Comparison of ENCODE assay signal across 8 cellular contexts in genomic region chr11:64186205-64187165, GRCh38. TPM values are rescaled to one million over a fixed set of nuclear protein-coding genes. Genes with fewer than 3 reads are reported as not detected.
A peak's percentile ranks its signal among the peaks of the same experiment; 100 is the strongest.
DNase-seq lines count a peak whose midpoint lies in the region; ATAC-seq, FAIRE-seq and TF ChIP-seq lines count a peak whose summit lies in the region.

No MANE protein-coding gene starts in this region.

- H3K36me3 ChIP-seq in right atrium auricular region (peaks cover 4% of the 10 kb centered on the region), HepG2 (replicated peaks in 1 of 2; ENCODE audit: control insufficient read depth in 1 of 2, insufficient read depth in 2 of 2, low read length in 2 of 2) (peaks cover 3% of the 10 kb centered on the region in 2 experiments; a peak in 2 of 5 replicates), spleen (peaks cover 0 to 30% (median 0%) of the 10 kb centered on the region in 6 donors)

- BruUV-seq in HepG2 (replicated peaks; lab: Mats Ljungman, UMichigan) = no TSS peak

- H3K9ac ChIP-seq in HepG2 (ENCODE audit: insufficient read depth, low read depth, low read length) = no peak overlapping the region

- H3K79me2 ChIP-seq in HepG2 (ENCODE audit: insufficient read depth, low read length) = peaks cover 10% of the 10 kb centered on the region

- no peak overlapping the region for H3K4me3 Mint-ChIP-seq in activated CD8-positive, alpha-beta memory T cell treated with anti-CD3 and anti-CD28 coated beads, Interleukin-2, amount 10 ng/mL, durations not matched to agents 7 days and 5 days
- peak overlapping the region; percentile 97 for H3K4me3 Mint-ChIP-seq in type B pancreatic cell

- no peak overlapping the region for H2AFZ ChIP-seq in HepG2 (ENCODE audit: low read length)

- FAIRE-seq in HepG2 (lab: Jason Lieb, UNC) = no peak

- H3K4me1 Mint-ChIP-seq in activated CD8-positive, alpha-beta memory T cell treated with anti-CD3 and anti-CD28 coated beads, Interleukin-2, amount 10 ng/mL, durations not matched to agents 7 days and 5 days = peaks cover 48% of the 10 kb centered on the region
- H3K4me1 Mint-ChIP-seq in type B pancreatic cell (ENCODE audit: unreplicated experiment) = peaks cover 14% of the 10 kb centered on the region

- TF ChIP-seq EP300 in HepG2 (IDR thresholded peaks at IDR 0.05; ENCODE audit: low read depth in 2 of 2, low read length in 2 of 2) (no peak), HepG2 (CRISPR knock-in tag; IDR thresholded peaks at IDR 0.05; ENCODE audit: borderline replicate concordance) (no peak)

- TF ChIP-seq CTCF in right atrium auricular region (IDR thresholded peaks at IDR 0.05) = no peak
- TF ChIP-seq CTCF in HepG2 (CRISPR knock-in tag; IDR thresholded peaks at IDR 0.05) = no peak
- peak; percentile 53 for TF ChIP-seq CTCF in type B pancreatic cell (conservative IDR thresholded peaks at IDR 0.05)
- peak in 1 of 11 experiments; percentile 31 for TF ChIP-seq CTCF in spleen (IDR thresholded peaks at IDR 0.05 in 8 of 11, conservative IDR thresholded peaks at IDR 0.05 in 3 of 11)

- intact Hi-C loops in right cardiac atrium (cut with DNase I) (loop anchor here in 1 of 4 donors (5.0 kb wide), 1 partner anchor 116 kb away; the partner anchor contains the start of gene CATSPERZ), HepG2 (cut with micrococcal nuclease; ENCODE audit: unreplicated experiment) (loop anchor here (5.0 to 10.0 kb wide), 2 partner anchors 56 to 118 kb away; partner anchors contain the start of genes CATSPERZ, ESRRA and FKBP2), spleen (cut with DNase I; ENCODE audit: low total_unique reads) (no loop called here)

- H3K4me3 ChIP-seq in right cardiac atrium (ENCODE audit: low read length) (no peak overlapping the region), right atrium auricular region (no peak overlapping the region), HepG2 (replicated peaks in 1 of 3; ENCODE audit: insufficient read depth in 1 of 3, low read depth in 2 of 3, low read length in 3 of 3) (no peak overlapping the region), spleen (no peak overlapping the region)

- DNase-seq in right cardiac atrium (peak in 1 of 3 donors; percentile 24), right atrium auricular region (ENCODE audit: low spot score) (no peak), HepG2 (ENCODE audit: low spot score) (no peak), type B pancreatic cell (ENCODE audit: extremely low spot score, unreplicated experiment) (no peak), spleen (no peak), NCI-H82 (lab: John Stamatoyannopoulos, UW) (no peak), NCI-H146 treated with DMSO at 0.1 percent for 48 hours (lab: John Stamatoyannopoulos, UW; ENCODE audit: unreplicated experiment) (no peak)
- DNase-seq in activated CD8-positive, alpha-beta memory T cell treated with anti-CD3 and anti-CD28 coated beads, Interleukin-2, amount 10 ng/mL, durations not matched to agents 7 days and 5 days = peak; percentile 81

- no peak for ATAC-seq in right cardiac atrium
- ATAC-seq in activated CD8-positive, alpha-beta memory T cell treated with anti-CD3 and anti-CD28 coated beads, Interleukin-2, amount 10 ng/mL, durations not matched to agents 7 days and 5 days = no peak
- ATAC-seq in HepG2 = no peak

- H4K20me1 ChIP-seq in HepG2 (ENCODE audit: insufficient read depth, low read length) = peaks cover 19% of the 10 kb centered on the region

- TF ChIP-seq POLR2A in HepG2 (IDR thresholded peaks at IDR 0.05; ENCODE audit: insufficient read depth in 1 of 2, low read depth in 2 of 2, low read length in 2 of 2) = peak in 1 of 2 experiments; percentile 82; a peak in 2 of 4 replicates
- TF ChIP-seq POLR2A in spleen (IDR thresholded peaks at IDR 0.05) = no peak

- in situ Hi-C loops in HepG2 (cut with HindIII; ENCODE audit: extremely low pct_ligation_motif_present, low pct_unique_long_range_greater_than_20kb) = no loop called here

- H3K27ac Mint-ChIP-seq in activated CD8-positive, alpha-beta memory T cell treated with anti-CD3 and anti-CD28 coated beads, Interleukin-2, amount 10 ng/mL, durations not matched to agents 7 days and 5 days = peak overlapping the region; percentile 96
- H3K27ac Mint-ChIP-seq in type B pancreatic cell = peak overlapping the region; percentile 95

- TF ChIP-seq RAD21 in HepG2 (CRISPR knock-in tag; IDR thresholded peaks at IDR 0.05) = no peak

- no peaks in the 10 kb centered on the region for H3K27me3 Mint-ChIP-seq in activated CD8-positive, alpha-beta memory T cell treated with anti-CD3 and anti-CD28 coated beads, Interleukin-2, amount 10 ng/mL, durations not matched to agents 7 days and 5 days
- H3K27me3 Mint-ChIP-seq in type B pancreatic cell = no peaks in the 10 kb centered on the region

- under 1% methylated on average over 90 of the region's 90 CpGs for WGBS in right cardiac atrium
- 0% methylated on average over 23 of the region's 90 CpGs for WGBS in HepG2 (ENCODE audit: low lambda C conversion rate)
- WGBS in spleen, 5 donors = 1% methylated on average over 35 to 90 of the region's 90 CpGs

- H3K9me3 Mint-ChIP-seq in activated CD8-positive, alpha-beta memory T cell treated with anti-CD3 and anti-CD28 coated beads, Interleukin-2, amount 10 ng/mL, durations not matched to agents 7 days and 5 days (ENCODE audit: low read depth) = no peaks in the 10 kb centered on the region
- no peaks in the 10 kb centered on the region for H3K9me3 Mint-ChIP-seq in type B pancreatic cell

- H3K9me3 ChIP-seq in right cardiac atrium (ENCODE audit: control insufficient read depth, low read length) (no peaks in the 10 kb centered on the region), right atrium auricular region (no peaks in the 10 kb centered on the region), HepG2 (ENCODE audit: low read length) (no peaks in the 10 kb centered on the region), spleen (no peaks in the 10 kb centered on the region)

- POLR2A ChIA-PET in HepG2 (lab: Yijun Ruan, JAX) = interaction anchor here (0.6 to 2.7 kb wide), 29 partner anchors 10 to 694 kb away, joined by 3 to 31 read pairs (median 6); partner anchors contain the start of genes BAD, ESRRA, FERMT3 and FKBP2

- peaks cover 6% of the 10 kb centered on the region for H3K4me1 ChIP-seq in right cardiac atrium (ENCODE audit: control insufficient read depth, insufficient read depth, low read length)
- peaks cover 0 to 55% of the 10 kb centered on the region in 2 donors for H3K4me1 ChIP-seq in right atrium auricular region
- H3K4me1 ChIP-seq in HepG2 (ENCODE audit: insufficient read depth, low read length) = peaks cover 50% of the 10 kb centered on the region
- peaks cover 29 to 44% (median 38%) of the 10 kb centered on the region in 6 donors for H3K4me1 ChIP-seq in spleen

- H3K36me3 Mint-ChIP-seq in activated CD8-positive, alpha-beta memory T cell treated with anti-CD3 and anti-CD28 coated beads, Interleukin-2, amount 10 ng/mL, durations not matched to agents 7 days and 5 days = peaks cover 17% of the 10 kb centered on the region
- peaks cover 8% of the 10 kb centered on the region for H3K36me3 Mint-ChIP-seq in type B pancreatic cell

- H3K27ac ChIP-seq in right cardiac atrium (ENCODE audit: low read length) = peak overlapping the region; percentile 21
- H3K27ac ChIP-seq in right atrium auricular region = no peak overlapping the region
- no peak overlapping the region for H3K27ac ChIP-seq in HepG2 (ENCODE audit: extremely low read length, insufficient read depth, low read length)
- no peak overlapping the region for H3K27ac ChIP-seq in spleen

- H3K27me3 ChIP-seq in right cardiac atrium (ENCODE audit: control insufficient read depth, insufficient read depth) (no peaks in the 10 kb centered on the region), right atrium auricular region (no peaks in the 10 kb centered on the region), HepG2 (ENCODE audit: control insufficient read depth in 1 of 2, insufficient read depth in 2 of 2, low read length in 2 of 2) (no peaks in the 10 kb centered on the region), spleen (replicated peaks in 1 of 7) (no peaks in the 10 kb centered on the region)

- no peak overlapping the region for H3K4me2 ChIP-seq in HepG2 (ENCODE audit: low read depth, low read length)

- CTCF ChIA-PET in activated CD8-positive, alpha-beta memory T cell treated with anti-CD3 and anti-CD28 coated beads, Interleukin-2, amount 10 ng/mL, durations not matched to agents 7 days and 5 days (lab: Charles Lee) = interaction anchor here (0.9 to 11.0 kb wide), 19 partner anchors 10 to 174 kb away, joined by 3 to 126 read pairs (median 5); partner anchors contain the start of genes CATSPERZ, FERMT3, FKBP2 and NUDT22
- CTCF ChIA-PET in HepG2 (lab: Yijun Ruan, JAX; ENCODE audit: low intra/inter-chr PET ratio, low total read pairs) = no interaction called here

RNA-seq across cellular contexts. Expression of gene STIP1, which starts 0.5 kb away (rescaled TPM):
- total RNA-seq in right cardiac atrium (100 to 1,000 TPM in 2 of 4 donors, 10 to 100 TPM in 2; 93.0 to 170 (median 122) TPM), right atrium auricular region (100 to 1,000 TPM in 1 of 2 donors, 10 to 100 TPM in 1; 88.9 to 114 TPM), HepG2 (2016; rRNA removed; fragmentation: Illumina TruSeq; extraction: Trizol) (217 and 245 TPM in 2 replicates), type B pancreatic cell (ENCODE audit: low replicate concordance) (176 and 206 TPM in 2 replicates), spleen (100 to 1,000 TPM in 2 of 7 donors, 10 to 100 TPM in 5; 61.2 to 111 (median 88.2) TPM)
- polyA plus RNA-seq in right cardiac atrium (99.7 TPM), HepG2 (2011; rRNA removed) (81.1 and 83.3 TPM in 2 replicates), spleen (10 to 100 TPM; 30.1 to 68.4 (median 38.8) TPM)
- 100 to 1,000 TPM; 303 to 410 TPM for total RNA-seq in activated CD8-positive, alpha-beta memory T cell treated with anti-CD3 and anti-CD28 coated beads, Interleukin-2, amount 10 ng/mL, durations not matched to agents 7 days and 5 days
- 46.5 and 48.4 TPM in 2 replicates for total RNA-seq in HepG2 (2016; cell fraction: cytosol; rRNA removed; fragmentation: Illumina TruSeq; extraction: Trizol; ENCODE audit: low read depth)
- 218 and 244 TPM in 2 replicates for total RNA-seq in HepG2 (2016; cell fraction: insoluble cytoplasmic fraction; rRNA removed; fragmentation: Illumina TruSeq; extraction: Trizol)
- 61.0 and 67.1 TPM in 2 replicates for total RNA-seq in HepG2 (2016; cell fraction: membrane; rRNA removed; fragmentation: Illumina TruSeq; extraction: Trizol)
- 112 and 121 TPM in 2 replicates for total RNA-seq in HepG2 (2016; cell fraction: nucleus; rRNA removed; fragmentation: Illumina TruSeq; extraction: Trizol)
- 91.1 and 93.1 TPM in 2 replicates for polyA plus RNA-seq in HepG2 (2011; cell fraction: cytosol; rRNA removed)
- 60.8 and 70.1 TPM in 2 replicates for polyA plus RNA-seq in HepG2 (2011; cell fraction: nucleus; rRNA removed)
- polyA plus RNA-seq in HepG2 (2012) = 137 and 145 TPM in 2 replicates
- polyA plus RNA-seq in HepG2 (2016; cell fraction: cytosol; fragmentation: Illumina TruSeq; extraction: Trizol; ENCODE audit: low read depth) = 30.4 and 33.4 TPM in 2 replicates
- 276 and 284 TPM in 2 replicates for polyA plus RNA-seq in HepG2 (2016; cell fraction: insoluble cytoplasmic fraction; fragmentation: Illumina TruSeq; extraction: Trizol; ENCODE audit: low read depth)
- 43.9 and 49.3 TPM in 2 replicates for polyA plus RNA-seq in HepG2 (2016; cell fraction: membrane; fragmentation: Illumina TruSeq; extraction: Trizol; ENCODE audit: low read depth)
- 175 and 176 TPM in 2 replicates for polyA plus RNA-seq in HepG2 (2016; cell fraction: nucleus; fragmentation: Illumina TruSeq; extraction: Trizol; ENCODE audit: insufficient read depth, low read depth)
- 195 and 711 TPM in 2 replicates for polyA minus RNA-seq in HepG2 (2011; rRNA and poly(A)+ RNA removed; ENCODE audit: low replicate concordance)
- polyA minus RNA-seq in HepG2 (2011; cell fraction: cytosol; rRNA and poly(A)+ RNA removed) = 90.4 and 98.8 TPM in 2 replicates
- polyA minus RNA-seq in HepG2 (2011; cell fraction: nucleus; rRNA and poly(A)+ RNA removed) = 84.3 and 104 TPM in 2 replicates

RNA-seq across cellular contexts. Expression of gene FERMT3, which starts 20.0 kb away (rescaled TPM):
- 10 to 100 TPM in 3 of 4 donors, 1 to 10 TPM in 1; 5.9 to 17.5 (median 12.3) TPM for total RNA-seq in right cardiac atrium
- 5.2 TPM for polyA plus RNA-seq in right cardiac atrium
- 10 to 100 TPM in 1 of 2 donors, 1 to 10 TPM in 1; 6.3 to 19.4 TPM for total RNA-seq in right atrium auricular region
- 100 to 1,000 TPM; 210 to 217 TPM for total RNA-seq in activated CD8-positive, alpha-beta memory T cell treated with anti-CD3 and anti-CD28 coated beads, Interleukin-2, amount 10 ng/mL, durations not matched to agents 7 days and 5 days
- not detected in 2 replicates for total RNA-seq in HepG2 (2016; rRNA removed; fragmentation: Illumina TruSeq; extraction: Trizol)
- not detected in 2 replicates for total RNA-seq in HepG2 (2016; cell fraction: cytosol; rRNA removed; fragmentation: Illumina TruSeq; extraction: Trizol; ENCODE audit: low read depth)
- total RNA-seq in HepG2 (2016; cell fraction: insoluble cytoplasmic fraction; rRNA removed; fragmentation: Illumina TruSeq; extraction: Trizol) = 0.30 TPM in 1 of 2 replicates, not detected in the other
- 0.22 TPM in 1 of 2 replicates, not detected in the other for total RNA-seq in HepG2 (2016; cell fraction: membrane; rRNA removed; fragmentation: Illumina TruSeq; extraction: Trizol)
- total RNA-seq in HepG2 (2016; cell fraction: nucleus; rRNA removed; fragmentation: Illumina TruSeq; extraction: Trizol) = not detected in 2 replicates
- 0.16 and 0.29 TPM in 2 replicates for polyA plus RNA-seq in HepG2 (2011; rRNA removed)
- 0.11 and 0.15 TPM in 2 replicates for polyA plus RNA-seq in HepG2 (2011; cell fraction: cytosol; rRNA removed)
- polyA plus RNA-seq in HepG2 (2011; cell fraction: nucleus; rRNA removed) = 2.4 and 3.6 TPM in 2 replicates
- 0.40 and 0.93 TPM in 2 replicates for polyA plus RNA-seq in HepG2 (2012)
- polyA plus RNA-seq in HepG2 (2016; cell fraction: cytosol; fragmentation: Illumina TruSeq; extraction: Trizol; ENCODE audit: low read depth) = not detected in 2 replicates
- polyA plus RNA-seq in HepG2 (2016; cell fraction: insoluble cytoplasmic fraction; fragmentation: Illumina TruSeq; extraction: Trizol; ENCODE audit: low read depth) = not detected in 2 replicates
- polyA plus RNA-seq in HepG2 (2016; cell fraction: membrane; fragmentation: Illumina TruSeq; extraction: Trizol; ENCODE audit: low read depth) = 0.08 TPM in 1 of 2 replicates, not detected in the other
- polyA plus RNA-seq in HepG2 (2016; cell fraction: nucleus; fragmentation: Illumina TruSeq; extraction: Trizol; ENCODE audit: insufficient read depth, low read depth) = 0.75 TPM in 1 of 2 replicates, not detected in the other
- 0.76 and 0.91 TPM in 2 replicates for polyA minus RNA-seq in HepG2 (2011; rRNA and poly(A)+ RNA removed; ENCODE audit: low replicate concordance)
- not detected in 2 replicates for polyA minus RNA-seq in HepG2 (2011; cell fraction: cytosol; rRNA and poly(A)+ RNA removed)
- polyA minus RNA-seq in HepG2 (2011; cell fraction: nucleus; rRNA and poly(A)+ RNA removed) = 0.12 and 1.3 TPM in 2 replicates
- 3.5 and 6.9 TPM in 2 replicates for total RNA-seq in type B pancreatic cell (ENCODE audit: low replicate concordance)
- 100 to 1,000 TPM; 129 to 248 (median 178) TPM for total RNA-seq in spleen
- 100 to 1,000 TPM; 120 to 210 (median 159) TPM for polyA plus RNA-seq in spleen

RNA-seq across cellular contexts. Expression of gene MACROD1, which starts 20.6 kb away (rescaled TPM):
- total RNA-seq in right cardiac atrium (10 to 100 TPM; 40.4 to 62.2 (median 52.6) TPM), right atrium auricular region (10 to 100 TPM; 50.7 to 59.0 TPM), HepG2 (2016; rRNA removed; fragmentation: Illumina TruSeq; extraction: Trizol) (34.5 and 39.6 TPM in 2 replicates), type B pancreatic cell (ENCODE audit: low replicate concordance) (21.1 and 22.3 TPM in 2 replicates), spleen (10 to 100 TPM in 1 of 7 donors, 1 to 10 TPM in 6; 5.1 to 10.6 (median 7.3) TPM)
- polyA plus RNA-seq in right cardiac atrium (63.8 TPM), HepG2 (2011; rRNA removed) (23.1 and 33.3 TPM in 2 replicates), spleen (10 to 100 TPM in 2 of 3 donors, 1 to 10 TPM in 1; 7.0 to 20.3 (median 17.6) TPM)
- 10 to 100 TPM; 10.1 to 12.3 TPM for total RNA-seq in activated CD8-positive, alpha-beta memory T cell treated with anti-CD3 and anti-CD28 coated beads, Interleukin-2, amount 10 ng/mL, durations not matched to agents 7 days and 5 days
- total RNA-seq in HepG2 (2016; cell fraction: cytosol; rRNA removed; fragmentation: Illumina TruSeq; extraction: Trizol; ENCODE audit: low read depth) = 23.6 and 29.7 TPM in 2 replicates
- 43.8 and 49.2 TPM in 2 replicates for total RNA-seq in HepG2 (2016; cell fraction: insoluble cytoplasmic fraction; rRNA removed; fragmentation: Illumina TruSeq; extraction: Trizol)
- 16.2 and 21.8 TPM in 2 replicates for total RNA-seq in HepG2 (2016; cell fraction: membrane; rRNA removed; fragmentation: Illumina TruSeq; extraction: Trizol)
- total RNA-seq in HepG2 (2016; cell fraction: nucleus; rRNA removed; fragmentation: Illumina TruSeq; extraction: Trizol) = 22.4 and 29.3 TPM in 2 replicates
- 25.3 and 42.0 TPM in 2 replicates for polyA plus RNA-seq in HepG2 (2011; cell fraction: cytosol; rRNA removed)
- 93.7 and 126 TPM in 2 replicates for polyA plus RNA-seq in HepG2 (2011; cell fraction: nucleus; rRNA removed)
- polyA plus RNA-seq in HepG2 (2012) = 18.7 and 29.0 TPM in 2 replicates
- 25.1 and 25.8 TPM in 2 replicates for polyA plus RNA-seq in HepG2 (2016; cell fraction: cytosol; fragmentation: Illumina TruSeq; extraction: Trizol; ENCODE audit: low read depth)
- polyA plus RNA-seq in HepG2 (2016; cell fraction: insoluble cytoplasmic fraction; fragmentation: Illumina TruSeq; extraction: Trizol; ENCODE audit: low read depth) = 30.6 and 31.8 TPM in 2 replicates
- 19.9 and 25.0 TPM in 2 replicates for polyA plus RNA-seq in HepG2 (2016; cell fraction: membrane; fragmentation: Illumina TruSeq; extraction: Trizol; ENCODE audit: low read depth)
- 40.3 and 41.4 TPM in 2 replicates for polyA plus RNA-seq in HepG2 (2016; cell fraction: nucleus; fragmentation: Illumina TruSeq; extraction: Trizol; ENCODE audit: insufficient read depth, low read depth)
- 8.3 and 13.1 TPM in 2 replicates for polyA minus RNA-seq in HepG2 (2011; rRNA and poly(A)+ RNA removed; ENCODE audit: low replicate concordance)
- 10.1 and 10.9 TPM in 2 replicates for polyA minus RNA-seq in HepG2 (2011; cell fraction: cytosol; rRNA and poly(A)+ RNA removed)
- 17.8 and 21.0 TPM in 2 replicates for polyA minus RNA-seq in HepG2 (2011; cell fraction: nucleus; rRNA and poly(A)+ RNA removed)

RNA-seq across cellular contexts. Expression of gene TRPT1, which starts 39.5 kb away (rescaled TPM):
- 10 to 100 TPM; 55.3 to 78.1 (median 67.4) TPM for total RNA-seq in right cardiac atrium
- 95.4 TPM for polyA plus RNA-seq in right cardiac atrium
- total RNA-seq in right atrium auricular region = 10 to 100 TPM; 86.0 to 95.8 TPM
- 10 to 100 TPM; 33.4 to 37.1 TPM for total RNA-seq in activated CD8-positive, alpha-beta memory T cell treated with anti-CD3 and anti-CD28 coated beads, Interleukin-2, amount 10 ng/mL, durations not matched to agents 7 days and 5 days
- total RNA-seq in HepG2 (2016; rRNA removed; fragmentation: Illumina TruSeq; extraction: Trizol) = 21.0 and 24.8 TPM in 2 replicates
- total RNA-seq in HepG2 (2016; cell fraction: cytosol; rRNA removed; fragmentation: Illumina TruSeq; extraction: Trizol; ENCODE audit: low read depth) = 51.8 and 67.6 TPM in 2 replicates
- total RNA-seq in HepG2 (2016; cell fraction: insoluble cytoplasmic fraction; rRNA removed; fragmentation: Illumina TruSeq; extraction: Trizol) = 18.2 and 26.1 TPM in 2 replicates
- total RNA-seq in HepG2 (2016; cell fraction: membrane; rRNA removed; fragmentation: Illumina TruSeq; extraction: Trizol) = 40.6 and 48.2 TPM in 2 replicates
- 17.4 and 18.2 TPM in 2 replicates for total RNA-seq in HepG2 (2016; cell fraction: nucleus; rRNA removed; fragmentation: Illumina TruSeq; extraction: Trizol)
- polyA plus RNA-seq in HepG2 (2011; rRNA removed) = 40.7 and 45.1 TPM in 2 replicates
- polyA plus RNA-seq in HepG2 (2011; cell fraction: cytosol; rRNA removed) = 33.6 and 56.7 TPM in 2 replicates
- polyA plus RNA-seq in HepG2 (2011; cell fraction: nucleus; rRNA removed) = 175 and 197 TPM in 2 replicates
- polyA plus RNA-seq in HepG2 (2012) = 24.3 TPM in 2 replicates
- 59.1 and 73.2 TPM in 2 replicates for polyA plus RNA-seq in HepG2 (2016; cell fraction: cytosol; fragmentation: Illumina TruSeq; extraction: Trizol; ENCODE audit: low read depth)
- 18.0 and 24.7 TPM in 2 replicates for polyA plus RNA-seq in HepG2 (2016; cell fraction: insoluble cytoplasmic fraction; fragmentation: Illumina TruSeq; extraction: Trizol; ENCODE audit: low read depth)
- 41.3 and 42.8 TPM in 2 replicates for polyA plus RNA-seq in HepG2 (2016; cell fraction: membrane; fragmentation: Illumina TruSeq; extraction: Trizol; ENCODE audit: low read depth)
- 39.3 and 44.3 TPM in 2 replicates for polyA plus RNA-seq in HepG2 (2016; cell fraction: nucleus; fragmentation: Illumina TruSeq; extraction: Trizol; ENCODE audit: insufficient read depth, low read depth)
- 34.0 and 59.0 TPM in 2 replicates for polyA minus RNA-seq in HepG2 (2011; rRNA and poly(A)+ RNA removed; ENCODE audit: low replicate concordance)
- polyA minus RNA-seq in HepG2 (2011; cell fraction: cytosol; rRNA and poly(A)+ RNA removed) = 15.5 and 17.8 TPM in 2 replicates
- 14.8 and 16.0 TPM in 2 replicates for polyA minus RNA-seq in HepG2 (2011; cell fraction: nucleus; rRNA and poly(A)+ RNA removed)
- total RNA-seq in type B pancreatic cell (ENCODE audit: low replicate concordance) = 34.2 and 38.9 TPM in 2 replicates
- total RNA-seq in spleen = 10 to 100 TPM; 34.2 to 56.3 (median 40.0) TPM
- 10 to 100 TPM; 57.8 to 74.0 (median 60.8) TPM for polyA plus RNA-seq in spleen

RNA-seq across cellular contexts. Expression of gene NUDT22, which starts 39.6 kb away (rescaled TPM):
- 10 to 100 TPM; 71.7 to 82.1 (median 78.1) TPM for total RNA-seq in right cardiac atrium
- polyA plus RNA-seq in right cardiac atrium = 65.7 TPM
- total RNA-seq in right atrium auricular region = 10 to 100 TPM; 73.3 to 95.6 TPM
- total RNA-seq in activated CD8-positive, alpha-beta memory T cell treated with anti-CD3 and anti-CD28 coated beads, Interleukin-2, amount 10 ng/mL, durations not matched to agents 7 days and 5 days = 10 to 100 TPM; 83.8 to 84.1 TPM
- total RNA-seq in HepG2 (2016; rRNA removed; fragmentation: Illumina TruSeq; extraction: Trizol) = 38.5 and 39.8 TPM in 2 replicates
- total RNA-seq in HepG2 (2016; cell fraction: cytosol; rRNA removed; fragmentation: Illumina TruSeq; extraction: Trizol; ENCODE audit: low read depth) = 48.7 and 58.7 TPM in 2 replicates
- total RNA-seq in HepG2 (2016; cell fraction: insoluble cytoplasmic fraction; rRNA removed; fragmentation: Illumina TruSeq; extraction: Trizol) = 37.6 and 40.0 TPM in 2 replicates
- 48.0 and 62.5 TPM in 2 replicates for total RNA-seq in HepG2 (2016; cell fraction: membrane; rRNA removed; fragmentation: Illumina TruSeq; extraction: Trizol)
- total RNA-seq in HepG2 (2016; cell fraction: nucleus; rRNA removed; fragmentation: Illumina TruSeq; extraction: Trizol) = 18.9 and 27.6 TPM in 2 replicates
- polyA plus RNA-seq in HepG2 (2011; rRNA removed) = 33.5 and 38.6 TPM in 2 replicates
- polyA plus RNA-seq in HepG2 (2011; cell fraction: cytosol; rRNA removed) = 23.8 and 46.2 TPM in 2 replicates
- polyA plus RNA-seq in HepG2 (2011; cell fraction: nucleus; rRNA removed) = 106 and 113 TPM in 2 replicates
- 14.6 and 20.4 TPM in 2 replicates for polyA plus RNA-seq in HepG2 (2012)
- 41.8 and 51.1 TPM in 2 replicates for polyA plus RNA-seq in HepG2 (2016; cell fraction: cytosol; fragmentation: Illumina TruSeq; extraction: Trizol; ENCODE audit: low read depth)
- polyA plus RNA-seq in HepG2 (2016; cell fraction: insoluble cytoplasmic fraction; fragmentation: Illumina TruSeq; extraction: Trizol; ENCODE audit: low read depth) = 30.6 and 31.0 TPM in 2 replicates
- 38.0 and 47.3 TPM in 2 replicates for polyA plus RNA-seq in HepG2 (2016; cell fraction: membrane; fragmentation: Illumina TruSeq; extraction: Trizol; ENCODE audit: low read depth)
- polyA plus RNA-seq in HepG2 (2016; cell fraction: nucleus; fragmentation: Illumina TruSeq; extraction: Trizol; ENCODE audit: insufficient read depth, low read depth) = 38.7 and 47.5 TPM in 2 replicates
- polyA minus RNA-seq in HepG2 (2011; rRNA and poly(A)+ RNA removed; ENCODE audit: low replicate concordance) = 36.4 and 41.0 TPM in 2 replicates
- 15.6 and 16.6 TPM in 2 replicates for polyA minus RNA-seq in HepG2 (2011; cell fraction: cytosol; rRNA and poly(A)+ RNA removed)
- polyA minus RNA-seq in HepG2 (2011; cell fraction: nucleus; rRNA and poly(A)+ RNA removed) = 25.8 and 28.7 TPM in 2 replicates
- 47.9 and 49.0 TPM in 2 replicates for total RNA-seq in type B pancreatic cell (ENCODE audit: low replicate concordance)
- total RNA-seq in spleen = 10 to 100 TPM; 68.1 to 88.6 (median 78.2) TPM
- polyA plus RNA-seq in spleen = 100 to 1,000 TPM in 1 of 3 donors, 10 to 100 TPM in 2; 61.8 to 109 (median 96.3) TPM

Comparison
In these comparisons a context has a peak if more than half of its experiments do, and no peak if none do; other contexts are left out.
1. RNA of gene FERMT3, which starts 20.0 kb away (total RNA-seq): 210 to 217 TPM in activated CD8-positive, alpha-beta memory T cell treated with anti-CD3 and anti-CD28 coated beads, Interleukin-2, amount 10 ng/mL, durations not matched to agents 7 days and 5 days and 129 to 248 TPM in spleen; 6.3 to 19.4 TPM in right atrium auricular region, 5.9 to 17.5 TPM in right cardiac atrium, 3.5 to 6.9 TPM in type B pancreatic cell and 0.22 to 0.30 TPM in HepG2; every median in the first group is over 4 times any median in the second.